20 cellular contexts compared by ENCODE assay signal in the genomic region with DNA sequence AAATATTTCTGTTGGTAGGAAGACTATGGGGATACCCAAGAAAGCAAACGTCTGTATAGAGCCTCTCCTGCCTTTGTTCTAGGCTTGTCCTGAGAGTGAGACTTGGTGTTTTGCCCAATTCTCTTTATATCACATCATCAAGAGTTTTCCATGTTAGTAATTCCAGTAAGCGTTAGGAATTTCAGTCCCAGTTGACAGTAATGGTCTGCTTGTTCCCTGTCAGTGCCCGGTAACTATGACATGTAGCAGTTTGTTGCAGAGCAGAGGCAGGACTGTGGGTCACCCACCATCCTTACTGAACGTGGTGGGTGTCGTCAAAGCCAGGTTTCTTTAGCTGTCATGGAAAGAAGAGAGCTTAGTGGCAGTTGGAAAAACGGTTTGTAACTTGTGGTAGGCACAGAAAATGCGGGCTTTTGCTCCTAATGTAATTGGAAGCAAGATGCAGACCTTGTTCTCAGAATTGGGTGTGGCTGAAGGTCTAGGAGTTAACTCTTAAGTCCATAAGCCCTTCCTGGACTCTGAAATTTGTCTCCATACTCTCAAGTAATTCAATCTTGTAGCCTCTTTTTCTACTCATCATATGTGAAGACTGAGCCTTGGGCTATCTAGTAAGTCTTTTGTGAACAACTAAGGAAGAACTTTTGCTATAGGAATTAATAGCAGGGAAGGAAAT.
DNase-seq lines count a peak whose midpoint lies in the region; ATAC-seq and TF ChIP-seq lines count a peak whose summit lies in the region.
"Had no signal": no experiment of that assay in that cellular context is flagged by ENCODE, and none has a peak within 500 bp of the region (broad histone marks: within the 10 kb centered on the region; RNA-seq: fewer than 3 reads in every experiment).

No MANE protein-coding gene starts in this region.

- H3K27ac Mint-ChIP-seq in activated naive CD4-positive, alpha-beta T cell treated with anti-CD3 and anti-CD28 coated beads, Interleukin-2, amount 10 ng/mL, durations not matched to agents 7 days and 5 days: peak overlapping the region; percentile 53
- H3K27ac Mint-ChIP-seq in activated naive CD4-positive, alpha-beta T cell treated with anti-CD3 and anti-CD28 coated beads for 36 hours: no peak overlapping the region
- peak overlapping the region; percentile 96 for H3K27ac Mint-ChIP-seq in chondrocyte (ENCODE audit: unreplicated experiment)

- no peaks in the 10 kb centered on the region for H3K27me3 Mint-ChIP-seq in activated naive CD4-positive, alpha-beta T cell treated with anti-CD3 and anti-CD28 coated beads, Interleukin-2, amount 10 ng/mL, durations not matched to agents 7 days and 5 days
- H3K27me3 Mint-ChIP-seq in activated naive CD4-positive, alpha-beta T cell treated with anti-CD3 and anti-CD28 coated beads for 36 hours (ENCODE audit: low read depth): no peaks in the 10 kb centered on the region
- H3K27me3 Mint-ChIP-seq in chondrocyte (ENCODE audit: low read depth): no peaks in the 10 kb centered on the region
- H3K27me3 Mint-ChIP-seq: effector memory CD8-positive, alpha-beta T cell; naive thymus-derived CD8-positive, alpha-beta T cell had no signal

- DNase-seq in activated naive CD4-positive, alpha-beta T cell treated with anti-CD3 and anti-CD28 coated beads, Interleukin-2, amount 10 ng/mL, durations not matched to agents 7 days and 5 days: no peak
- no peak for DNase-seq in activated naive CD4-positive, alpha-beta T cell treated with anti-CD3 and anti-CD28 coated beads for 36 hours
- no peak for DNase-seq in chondrocyte (ENCODE audit: low spot score)
- DNase-seq in left lung: no peak
- no peak for DNase-seq in upper lobe of right lung
- no peak for DNase-seq in activated CD4-positive, alpha-beta T cell treated with anti-CD3 and anti-CD28 coated beads for 48 hours
- DNase-seq: activated CD4-positive, alpha-beta T cell treated with anti-CD3 and anti-CD28 coated beads for 1 hour; activated effector memory CD4-positive, alpha-beta T cell treated with anti-CD3 and anti-CD28 coated beads, Interleukin-2, amount 50 U/mL, for 16 hours; cerebellar nuclear complex; effector memory CD8-positive, alpha-beta T cell; head of caudate nucleus; immature natural killer cell; naive thymus-derived CD8-positive, alpha-beta T cell; NCI-H146; NCI-H446 treated with DMSO at 0.1 percent for 48 hours; stimulated activated CD4-positive, alpha-beta T cell treated with anti-CD3 and anti-CD28 coated beads, Interleukin-4, amount 100 ng/mL, for 24 hours had no signal

- H3K27me3 ChIP-seq in left lung (no peaks in the 10 kb centered on the region), upper lobe of right lung (no peaks in the 10 kb centered on the region)
- H3K27me3 ChIP-seq: adrenal gland; BLaER1 treated with 17β-estradiol and CSF1 and Interleukin-3, amounts not matched to agents 10 nM and 100 nM had no signal

- intact Hi-C loops in activated naive CD4-positive, alpha-beta T cell treated with anti-CD3 and anti-CD28 coated beads for 36 hours (cut with micrococcal nuclease): no loop called here
- intact Hi-C loops in left lung (cut with DNase I): no loop called here
- intact Hi-C loops in upper lobe of right lung (cut with DNase I): no loop called here

- H3K4me1 ChIP-seq in left lung: peaks cover 0 to 4% of the 10 kb centered on the region in 2 donors
- peaks cover 11% of the 10 kb centered on the region for H3K4me1 ChIP-seq in upper lobe of right lung

- no peaks in the 10 kb centered on the region for H3K9me3 Mint-ChIP-seq in activated naive CD4-positive, alpha-beta T cell treated with anti-CD3 and anti-CD28 coated beads, Interleukin-2, amount 10 ng/mL, durations not matched to agents 7 days and 5 days
- no peaks in the 10 kb centered on the region for H3K9me3 Mint-ChIP-seq in activated naive CD4-positive, alpha-beta T cell treated with anti-CD3 and anti-CD28 coated beads for 36 hours
- no peaks in the 10 kb centered on the region for H3K9me3 Mint-ChIP-seq in chondrocyte (ENCODE audit: low read depth)
- H3K9me3 Mint-ChIP-seq: effector memory CD8-positive, alpha-beta T cell; immature natural killer cell; naive thymus-derived CD8-positive, alpha-beta T cell had no signal

- no peak for TF ChIP-seq CTCF in chondrocyte (IDR thresholded peaks at IDR 0.05)
- no peak for TF ChIP-seq CTCF in left lung (IDR thresholded peaks at IDR 0.05)
- TF ChIP-seq CTCF in upper lobe of right lung (IDR thresholded peaks at IDR 0.05): no peak

- CTCF ChIA-PET in activated naive CD4-positive, alpha-beta T cell treated with anti-CD3 and anti-CD28 coated beads, Interleukin-2, amount 10 ng/mL, durations not matched to agents 7 days and 5 days (lab: Charles Lee): no interaction called here
- CTCF ChIA-PET in activated naive CD4-positive, alpha-beta T cell treated with anti-CD3 and anti-CD28 coated beads for 36 hours (lab: Charles Lee): no interaction called here

- peaks cover 16% of the 10 kb centered on the region for H3K36me3 Mint-ChIP-seq in activated naive CD4-positive, alpha-beta T cell treated with anti-CD3 and anti-CD28 coated beads, Interleukin-2, amount 10 ng/mL, durations not matched to agents 7 days and 5 days
- H3K36me3 Mint-ChIP-seq in activated naive CD4-positive, alpha-beta T cell treated with anti-CD3 and anti-CD28 coated beads for 36 hours (ENCODE audit: low read depth): no peaks in the 10 kb centered on the region
- H3K36me3 Mint-ChIP-seq in chondrocyte (ENCODE audit: low read depth): peaks cover 5% of the 10 kb centered on the region

- peak; percentile 11 for ATAC-seq in left lung
- ATAC-seq in upper lobe of right lung: peak; percentile 39
- ATAC-seq in GM18505 (IDR thresholded peaks at IDR 0.05; ENCODE audit: unreplicated experiment): no peak
- ATAC-seq in SK-N-SH treated with all-trans-retinoic acid at 6 μM for 48 hours: no peak
- ATAC-seq: effector memory CD8-positive, alpha-beta T cell; naive thymus-derived CD8-positive, alpha-beta T cell had no signal

- peaks cover 9% of the 10 kb centered on the region for H3K4me1 Mint-ChIP-seq in activated naive CD4-positive, alpha-beta T cell treated with anti-CD3 and anti-CD28 coated beads, Interleukin-2, amount 10 ng/mL, durations not matched to agents 7 days and 5 days
- H3K4me1 Mint-ChIP-seq in activated naive CD4-positive, alpha-beta T cell treated with anti-CD3 and anti-CD28 coated beads for 36 hours (ENCODE audit: low read depth): peaks cover 6% of the 10 kb centered on the region
- H3K4me1 Mint-ChIP-seq in chondrocyte (ENCODE audit: low read depth): peaks cover 27% of the 10 kb centered on the region

- H3K27ac ChIP-seq in left lung (peak overlapping the region; percentile 30 to 41), upper lobe of right lung (no peak overlapping the region)
- H3K27ac ChIP-seq: adrenal gland; BLaER1 treated with 17β-estradiol and CSF1 and Interleukin-3, amounts not matched to agents 10 nM and 100 nM had no signal

- H3K4me3 ChIP-seq in left lung (no peak overlapping the region), upper lobe of right lung (no peak overlapping the region)
- H3K4me3 ChIP-seq: adrenal gland; BLaER1 treated with 17β-estradiol and CSF1 and Interleukin-3, amounts not matched to agents 10 nM and 100 nM had no signal

- H3K4me3 Mint-ChIP-seq in activated naive CD4-positive, alpha-beta T cell treated with anti-CD3 and anti-CD28 coated beads, Interleukin-2, amount 10 ng/mL, durations not matched to agents 7 days and 5 days: no peak overlapping the region
- H3K4me3 Mint-ChIP-seq in activated naive CD4-positive, alpha-beta T cell treated with anti-CD3 and anti-CD28 coated beads for 36 hours: no peak overlapping the region
- H3K4me3 Mint-ChIP-seq in chondrocyte (ENCODE audit: unreplicated experiment): no peak overlapping the region
- H3K4me3 Mint-ChIP-seq: effector memory CD8-positive, alpha-beta T cell; immature natural killer cell; naive thymus-derived CD8-positive, alpha-beta T cell had no signal

- H3K9me3 ChIP-seq in left lung (no peaks in the 10 kb centered on the region), upper lobe of right lung (no peaks in the 10 kb centered on the region)
- H3K9me3 ChIP-seq: adrenal gland; BLaER1 treated with 17β-estradiol and CSF1 and Interleukin-3, amounts not matched to agents 10 nM and 100 nM had no signal

- no peak for TF ChIP-seq POLR2A in GM18505 (IDR thresholded peaks at IDR 0.05; ENCODE audit: borderline replicate concordance, extremely low read depth, insufficient read depth, insufficient read length)

- peaks cover 0 to 16% of the 10 kb centered on the region in 2 donors for H3K36me3 ChIP-seq in left lung
- H3K36me3 ChIP-seq in upper lobe of right lung: peaks cover 30% of the 10 kb centered on the region

TF ChIP-seq in SK-N-SH treated with all-trans-retinoic acid at 6 μM for 48 hours, 23 proteins besides CTCF, POLR2A, EP300 and RAD21 (continues in another document):
- TF ChIP-seq ARNTL (CRISPR knock-in tag; IDR thresholded peaks at IDR 0.05; ENCODE audit: borderline replicate concordance, low read depth) (no peak), ZFP30 (CRISPR knock-in tag; IDR thresholded peaks at IDR 0.05) (no peak), TCF4 (CRISPR knock-in tag; IDR thresholded peaks at IDR 0.05; ENCODE audit: borderline replicate concordance) (no peak), GLIS3 (CRISPR knock-in tag; IDR thresholded peaks at IDR 0.05) (no peak), ZNF8 (CRISPR knock-in tag; IDR thresholded peaks at IDR 0.05) (no peak), BACH2 (CRISPR knock-in tag; IDR thresholded peaks at IDR 0.05; ENCODE audit: borderline replicate concordance) (no peak), ESRRG (CRISPR knock-in tag; IDR thresholded peaks at IDR 0.05) (no peak), SNAI2 (CRISPR knock-in tag; IDR thresholded peaks at IDR 0.05) (no peak), ZC3H10 (CRISPR knock-in tag; IDR thresholded peaks at IDR 0.05) (no peak), ZNF565 (CRISPR knock-in tag; conservative IDR thresholded peaks at IDR 0.05; ENCODE audit: low read depth) (no peak), ZFP3 (CRISPR knock-in tag; IDR thresholded peaks at IDR 0.05) (no peak), ZNF70 (CRISPR knock-in tag; IDR thresholded peaks at IDR 0.05) (no peak), CSDC2 (CRISPR knock-in tag; IDR thresholded peaks at IDR 0.05) (no peak)
- TF ChIP-seq, protein P1, sequence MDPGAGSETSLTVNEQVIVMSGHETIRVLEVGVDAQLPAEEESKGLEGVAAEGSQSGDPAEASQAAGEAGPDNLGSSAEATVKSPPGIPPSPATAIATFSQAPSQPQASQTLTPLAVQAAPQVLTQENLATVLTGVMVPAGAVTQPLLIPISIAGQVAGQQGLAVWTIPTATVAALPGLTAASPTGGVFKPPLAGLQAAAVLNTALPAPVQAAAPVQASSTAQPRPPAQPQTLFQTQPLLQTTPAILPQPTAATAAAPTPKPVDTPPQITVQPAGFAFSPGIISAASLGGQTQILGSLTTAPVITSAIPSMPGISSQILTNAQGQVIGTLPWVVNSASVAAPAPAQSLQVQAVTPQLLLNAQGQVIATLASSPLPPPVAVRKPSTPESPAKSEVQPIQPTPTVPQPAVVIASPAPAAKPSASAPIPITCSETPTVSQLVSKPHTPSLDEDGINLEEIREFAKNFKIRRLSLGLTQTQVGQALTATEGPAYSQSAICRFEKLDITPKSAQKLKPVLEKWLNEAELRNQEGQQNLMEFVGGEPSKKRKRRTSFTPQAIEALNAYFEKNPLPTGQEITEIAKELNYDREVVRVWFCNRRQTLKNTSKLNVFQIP (CRISPR knock-in tag; IDR thresholded peaks at IDR 0.05; ENCODE audit: borderline replicate concordance, low read depth): no peak

Comparison
In these comparisons a context has a peak if more than half of its experiments do, and no peak if none do; other contexts are left out.
1. ATAC-seq: peak in left lung (single experiment) and upper lobe of right lung (single experiment); none in GM18505 (single experiment) and SK-N-SH treated with all-trans-retinoic acid at 6 μM for 48 hours (single experiment).